Comparison of ENCODE assay signal across 1 cellular context in the genomic region with DNA sequence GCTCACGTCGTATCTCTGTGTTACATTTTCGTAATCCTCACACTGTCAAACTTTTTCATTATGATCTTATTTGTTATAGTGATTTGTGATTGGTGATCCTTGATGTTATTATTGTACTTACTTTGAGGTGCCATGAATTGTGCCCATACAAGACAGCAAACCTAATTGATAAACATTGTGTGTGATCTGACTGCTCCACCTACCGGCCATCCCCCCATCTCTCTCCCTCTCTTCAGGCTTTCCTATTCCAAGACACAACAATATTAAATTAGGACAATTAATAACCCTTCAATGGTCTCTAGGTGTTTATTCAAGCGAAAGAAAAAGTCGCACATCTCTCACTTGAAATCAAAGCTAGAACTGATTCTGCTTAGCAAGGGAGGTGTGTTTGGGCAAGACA.
TF ChIP-seq lines count a peak whose summit lies in the region.

No MANE protein-coding gene starts in this region.

TF ChIP-seq in GM23338, 12 proteins besides CTCF, POLR2A, EP300 and RAD21 (continued from another document):
- TF ChIP-seq, protein P1, sequence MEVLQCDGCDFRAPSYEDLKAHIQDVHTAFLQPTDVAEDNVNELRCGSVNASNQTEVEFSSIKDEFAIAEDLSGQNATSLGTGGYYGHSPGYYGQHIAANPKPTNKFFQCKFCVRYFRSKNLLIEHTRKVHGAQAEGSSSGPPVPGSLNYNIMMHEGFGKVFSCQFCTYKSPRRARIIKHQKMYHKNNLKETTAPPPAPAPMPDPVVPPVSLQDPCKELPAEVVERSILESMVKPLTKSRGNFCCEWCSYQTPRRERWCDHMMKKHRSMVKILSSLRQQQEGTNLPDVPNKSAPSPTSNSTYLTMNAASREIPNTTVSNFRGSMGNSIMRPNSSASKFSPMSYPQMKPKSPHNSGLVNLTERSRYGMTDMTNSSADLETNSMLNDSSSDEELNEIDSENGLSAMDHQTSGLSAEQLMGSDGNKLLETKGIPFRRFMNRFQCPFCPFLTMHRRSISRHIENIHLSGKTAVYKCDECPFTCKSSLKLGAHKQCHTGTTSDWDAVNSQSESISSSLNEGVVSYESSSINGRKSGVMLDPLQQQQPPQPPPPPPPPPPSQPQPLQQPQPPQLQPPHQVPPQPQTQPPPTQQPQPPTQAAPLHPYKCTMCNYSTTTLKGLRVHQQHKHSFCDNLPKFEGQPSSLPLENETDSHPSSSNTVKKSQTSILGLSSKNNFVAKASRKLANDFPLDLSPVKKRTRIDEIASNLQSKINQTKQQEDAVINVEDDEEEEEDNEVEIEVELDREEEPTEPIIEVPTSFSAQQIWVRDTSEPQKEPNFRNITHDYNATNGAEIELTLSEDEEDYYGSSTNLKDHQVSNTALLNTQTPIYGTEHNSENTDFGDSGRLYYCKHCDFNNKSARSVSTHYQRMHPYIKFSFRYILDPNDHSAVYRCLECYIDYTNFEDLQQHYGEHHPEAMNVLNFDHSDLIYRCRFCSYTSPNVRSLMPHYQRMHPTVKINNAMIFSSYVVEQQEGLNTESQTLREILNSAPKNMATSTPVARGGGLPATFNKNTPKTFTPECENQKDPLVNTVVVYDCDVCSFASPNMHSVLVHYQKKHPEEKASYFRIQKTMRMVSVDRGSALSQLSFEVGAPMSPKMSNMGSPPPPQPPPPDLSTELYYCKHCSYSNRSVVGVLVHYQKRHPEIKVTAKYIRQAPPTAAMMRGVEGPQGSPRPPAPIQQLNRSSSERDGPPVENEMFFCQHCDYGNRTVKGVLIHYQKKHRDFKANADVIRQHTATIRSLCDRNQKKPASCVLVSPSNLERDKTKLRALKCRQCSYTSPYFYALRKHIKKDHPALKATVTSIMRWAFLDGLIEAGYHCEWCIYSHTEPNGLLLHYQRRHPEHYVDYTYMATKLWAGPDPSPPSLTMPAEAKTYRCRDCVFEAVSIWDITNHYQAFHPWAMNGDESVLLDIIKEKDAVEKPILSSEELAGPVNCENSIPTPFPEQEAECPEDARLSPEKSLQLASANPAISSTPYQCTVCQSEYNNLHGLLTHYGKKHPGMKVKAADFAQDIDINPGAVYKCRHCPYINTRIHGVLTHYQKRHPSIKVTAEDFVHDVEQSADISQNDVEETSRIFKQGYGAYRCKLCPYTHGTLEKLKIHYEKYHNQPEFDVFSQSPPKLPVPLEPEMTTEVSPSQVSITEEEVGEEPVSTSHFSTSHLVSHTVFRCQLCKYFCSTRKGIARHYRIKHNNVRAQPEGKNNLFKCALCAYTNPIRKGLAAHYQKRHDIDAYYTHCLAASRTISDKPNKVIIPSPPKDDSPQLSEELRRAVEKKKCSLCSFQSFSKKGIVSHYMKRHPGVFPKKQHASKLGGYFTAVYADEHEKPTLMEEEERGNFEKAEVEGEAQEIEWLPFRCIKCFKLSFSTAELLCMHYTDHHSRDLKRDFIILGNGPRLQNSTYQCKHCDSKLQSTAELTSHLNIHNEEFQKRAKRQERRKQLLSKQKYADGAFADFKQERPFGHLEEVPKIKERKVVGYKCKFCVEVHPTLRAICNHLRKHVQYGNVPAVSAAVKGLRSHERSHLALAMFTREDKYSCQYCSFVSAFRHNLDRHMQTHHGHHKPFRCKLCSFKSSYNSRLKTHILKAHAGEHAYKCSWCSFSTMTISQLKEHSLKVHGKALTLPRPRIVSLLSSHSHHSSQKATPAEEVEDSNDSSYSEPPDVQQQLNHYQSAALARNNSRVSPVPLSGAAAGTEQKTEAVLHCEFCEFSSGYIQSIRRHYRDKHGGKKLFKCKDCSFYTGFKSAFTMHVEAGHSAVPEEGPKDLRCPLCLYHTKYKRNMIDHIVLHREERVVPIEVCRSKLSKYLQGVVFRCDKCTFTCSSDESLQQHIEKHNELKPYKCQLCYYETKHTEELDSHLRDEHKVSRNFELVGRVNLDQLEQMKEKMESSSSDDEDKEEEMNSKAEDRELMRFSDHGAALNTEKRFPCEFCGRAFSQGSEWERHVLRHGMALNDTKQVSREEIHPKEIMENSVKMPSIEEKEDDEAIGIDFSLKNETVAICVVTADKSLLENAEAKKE (CRISPR knock-in tag; IDR thresholded peaks at IDR 0.05) = no peak
- TF ChIP-seq CREB1 (CRISPR knock-in tag; IDR thresholded peaks at IDR 0.05; ENCODE audit: low read depth) (no peak), JUNB (IDR thresholded peaks at IDR 0.05; ENCODE audit: unreplicated experiment) (no peak), EZH2 (IDR thresholded peaks at IDR 0.05; ENCODE audit: low read depth, unreplicated experiment) (no peak), ZNF114 (CRISPR knock-in tag; IDR thresholded peaks at IDR 0.05) (no peak), NANOG (IDR thresholded peaks at IDR 0.05; ENCODE audit: borderline replicate concordance) (no peak)
- TF ChIP-seq, protein P2, sequence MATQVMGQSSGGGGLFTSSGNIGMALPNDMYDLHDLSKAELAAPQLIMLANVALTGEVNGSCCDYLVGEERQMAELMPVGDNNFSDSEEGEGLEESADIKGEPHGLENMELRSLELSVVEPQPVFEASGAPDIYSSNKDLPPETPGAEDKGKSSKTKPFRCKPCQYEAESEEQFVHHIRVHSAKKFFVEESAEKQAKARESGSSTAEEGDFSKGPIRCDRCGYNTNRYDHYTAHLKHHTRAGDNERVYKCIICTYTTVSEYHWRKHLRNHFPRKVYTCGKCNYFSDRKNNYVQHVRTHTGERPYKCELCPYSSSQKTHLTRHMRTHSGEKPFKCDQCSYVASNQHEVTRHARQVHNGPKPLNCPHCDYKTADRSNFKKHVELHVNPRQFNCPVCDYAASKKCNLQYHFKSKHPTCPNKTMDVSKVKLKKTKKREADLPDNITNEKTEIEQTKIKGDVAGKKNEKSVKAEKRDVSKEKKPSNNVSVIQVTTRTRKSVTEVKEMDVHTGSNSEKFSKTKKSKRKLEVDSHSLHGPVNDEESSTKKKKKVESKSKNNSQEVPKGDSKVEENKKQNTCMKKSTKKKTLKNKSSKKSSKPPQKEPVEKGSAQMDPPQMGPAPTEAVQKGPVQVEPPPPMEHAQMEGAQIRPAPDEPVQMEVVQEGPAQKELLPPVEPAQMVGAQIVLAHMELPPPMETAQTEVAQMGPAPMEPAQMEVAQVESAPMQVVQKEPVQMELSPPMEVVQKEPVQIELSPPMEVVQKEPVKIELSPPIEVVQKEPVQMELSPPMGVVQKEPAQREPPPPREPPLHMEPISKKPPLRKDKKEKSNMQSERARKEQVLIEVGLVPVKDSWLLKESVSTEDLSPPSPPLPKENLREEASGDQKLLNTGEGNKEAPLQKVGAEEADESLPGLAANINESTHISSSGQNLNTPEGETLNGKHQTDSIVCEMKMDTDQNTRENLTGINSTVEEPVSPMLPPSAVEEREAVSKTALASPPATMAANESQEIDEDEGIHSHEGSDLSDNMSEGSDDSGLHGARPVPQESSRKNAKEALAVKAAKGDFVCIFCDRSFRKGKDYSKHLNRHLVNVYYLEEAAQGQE (IDR thresholded peaks at IDR 0.05; ENCODE audit: unreplicated experiment) = no peak
- TF ChIP-seq, protein P3, sequence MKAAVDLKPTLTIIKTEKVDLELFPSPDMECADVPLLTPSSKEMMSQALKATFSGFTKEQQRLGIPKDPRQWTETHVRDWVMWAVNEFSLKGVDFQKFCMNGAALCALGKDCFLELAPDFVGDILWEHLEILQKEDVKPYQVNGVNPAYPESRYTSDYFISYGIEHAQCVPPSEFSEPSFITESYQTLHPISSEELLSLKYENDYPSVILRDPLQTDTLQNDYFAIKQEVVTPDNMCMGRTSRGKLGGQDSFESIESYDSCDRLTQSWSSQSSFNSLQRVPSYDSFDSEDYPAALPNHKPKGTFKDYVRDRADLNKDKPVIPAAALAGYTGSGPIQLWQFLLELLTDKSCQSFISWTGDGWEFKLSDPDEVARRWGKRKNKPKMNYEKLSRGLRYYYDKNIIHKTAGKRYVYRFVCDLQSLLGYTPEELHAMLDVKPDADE (IDR thresholded peaks at IDR 0.05) = no peak
